Comparison of ENCODE assay signal across 10 cellular contexts in the genomic region with DNA sequence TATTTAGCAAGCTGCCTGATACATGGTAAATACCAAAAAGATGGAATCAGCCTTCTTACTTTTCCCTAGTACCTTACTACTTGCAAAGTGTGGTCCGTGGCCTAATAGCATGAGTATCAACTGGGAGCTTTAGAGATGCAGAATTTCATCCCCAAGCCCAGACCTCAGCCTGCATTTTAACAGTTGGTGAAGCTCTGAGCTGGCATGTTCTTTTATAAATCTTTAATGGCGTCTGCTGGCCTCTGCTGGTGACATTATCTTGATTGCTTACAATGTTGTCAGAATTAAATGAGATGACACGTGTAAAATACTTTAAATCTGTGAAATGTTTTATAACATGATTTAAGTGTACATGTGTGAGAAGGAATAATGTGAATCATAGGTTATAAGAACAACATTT.
DNase-seq lines count a peak whose midpoint lies in the region; ATAC-seq and TF ChIP-seq lines count a peak whose summit lies in the region.
"Had no signal": no experiment of that assay in that cellular context is flagged by ENCODE, and none has a peak within 500 bp of the region (broad histone marks: within the 10 kb centered on the region; RNA-seq: fewer than 3 reads in every experiment).

No MANE protein-coding gene starts in this region.

- no peaks in the 10 kb centered on the region for H3K27me3 Mint-ChIP-seq in naive thymus-derived CD4-positive, alpha-beta T cell

- H3K4me3 ChIP-seq in DND-41 (ENCODE audit: low read depth in 1 of 2, low read length in 2 of 2), result no peak overlapping the region
- H3K4me3 ChIP-seq in naive thymus-derived CD4-positive, alpha-beta T cell (ENCODE audit: low read length), result no peak overlapping the region

- H3K4me2 ChIP-seq in DND-41 (ENCODE audit: insufficient read depth, low read length), result no peak overlapping the region

- CTCF ChIA-PET in naive thymus-derived CD4-positive, alpha-beta T cell (lab: Charles Lee), result interaction anchor here (0.6 to 2.8 kb wide), 13 partner anchors 10 to 380 kb away, joined by 3 to 34 read pairs (median 4); no protein-coding TSS in a partner anchor

- H3K4me1 Mint-ChIP-seq in naive thymus-derived CD4-positive, alpha-beta T cell, result peaks cover 3 to 28% (median 9%) of the 10 kb centered on the region in 7 donors

- DNase-seq in DND-41 (no peak), NAMALWA (ENCODE audit: low spot score) (peak; percentile 30), dermis blood vessel endothelial cell (peak; percentile 35), NOMO-1 treated with DMSO at 0.1 percent for 48 hours (lab: John Stamatoyannopoulos, UW; ENCODE audit: unreplicated experiment) (no peak), NCI-H1417 treated with DMSO at 0.1 percent for 48 hours (lab: John Stamatoyannopoulos, UW) (no peak), NCI-H1105 treated with DMSO at 0.1 percent for 48 hours (lab: John Stamatoyannopoulos, UW) (no peak)
- peak in 7 of 9 donors; percentile 12 to 50 (median 31) for DNase-seq in naive thymus-derived CD4-positive, alpha-beta T cell
- DNase-seq: activated T-cell treated with anti-CD3 and anti-CD28 coated beads, Interleukin-2, amount 50 U/mL, for 4 hours; NCI-H1436 treated with DMSO at 0.1 percent for 48 hours had no signal

- H3K9ac ChIP-seq in DND-41 (ENCODE audit: low read depth, low read length), result no peak overlapping the region

- H3K36me3 Mint-ChIP-seq in naive thymus-derived CD4-positive, alpha-beta T cell, result peaks cover 6 to 21% (median 14%) of the 10 kb centered on the region in 5 donors

- H3K9me3 ChIP-seq in DND-41 (ENCODE audit: insufficient read depth, low read length, severe bottlenecking), result no peaks in the 10 kb centered on the region
- H3K9me3 ChIP-seq in naive thymus-derived CD4-positive, alpha-beta T cell (ENCODE audit: control insufficient read depth in 2 of 3, low read length in 3 of 3), result no peaks in the 10 kb centered on the region

- H3K36me3 ChIP-seq in DND-41 (ENCODE audit: insufficient read depth, low read length), result peaks cover 6% of the 10 kb centered on the region; the same call in 1 of the 2 replicates
- peaks cover 0 to 13% (median 0%) of the 10 kb centered on the region in 3 experiments for H3K36me3 ChIP-seq in naive thymus-derived CD4-positive, alpha-beta T cell (ENCODE audit: control insufficient read depth in 2 of 3, insufficient read depth in 3 of 3, low read length in 3 of 3)

- peak; percentile 23 for TF ChIP-seq CTCF in DND-41 (IDR thresholded peaks at IDR 0.05; ENCODE audit: borderline replicate concordance, extremely low read depth, low read length, poor library complexity, severe bottlenecking)

- POLR2A ChIA-PET in naive thymus-derived CD4-positive, alpha-beta T cell (lab: Charles Lee), result interaction anchor here (0.8 to 1.0 kb wide), 2 partner anchors 18 to 253 kb away, joined by 3 read pairs; no protein-coding TSS in a partner anchor

- no peaks in the 10 kb centered on the region for H3K4me1 ChIP-seq in DND-41 (ENCODE audit: insufficient read depth, low read length)
- no peaks in the 10 kb centered on the region for H3K4me1 ChIP-seq in naive thymus-derived CD4-positive, alpha-beta T cell (ENCODE audit: control insufficient read depth in 2 of 2, insufficient read depth in 2 of 2, low read length in 2 of 2)

- no peaks in the 10 kb centered on the region for H4K20me1 ChIP-seq in DND-41 (ENCODE audit: insufficient read depth, low read length)

- no peak overlapping the region for H3K27ac ChIP-seq in DND-41 (ENCODE audit: low read length)
- no peak overlapping the region for H3K27ac ChIP-seq in naive thymus-derived CD4-positive, alpha-beta T cell (ENCODE audit: low read depth, low read length)

- no peak overlapping the region for H3K27ac Mint-ChIP-seq in naive thymus-derived CD4-positive, alpha-beta T cell
- H3K27ac Mint-ChIP-seq: immature natural killer cell had no signal

- no peak for ATAC-seq in DND-41 (ENCODE audit: insufficient read depth, low read depth)
- no peak for ATAC-seq in naive thymus-derived CD4-positive, alpha-beta T cell
- ATAC-seq: activated T-cell treated with anti-CD3 and anti-CD28 coated beads, Interleukin-2, amount 50 U/mL, for 4 hours had no signal

- H2AFZ ChIP-seq in DND-41 (ENCODE audit: low read depth, low read length), result no peak overlapping the region

- intact Hi-C loops in naive thymus-derived CD4-positive, alpha-beta T cell (cut with micrococcal nuclease), result loop anchor here (1.0 to 5.0 kb wide), 6 partner anchors 72 to 551 kb away; a partner anchor contains a TSS

- no peaks in the 10 kb centered on the region for H3K27me3 ChIP-seq in DND-41 (ENCODE audit: insufficient read depth, low read length, poor library complexity)
- H3K27me3 ChIP-seq in naive thymus-derived CD4-positive, alpha-beta T cell (ENCODE audit: control insufficient read depth in 2 of 2, insufficient read depth in 2 of 2, low read length in 2 of 2), result no peaks in the 10 kb centered on the region

- H3K4me3 Mint-ChIP-seq in naive thymus-derived CD4-positive, alpha-beta T cell, result no peak overlapping the region
- H3K4me3 Mint-ChIP-seq: activated T-cell treated with anti-CD3 and anti-CD28 coated beads, Interleukin-2, amount 50 U/mL, for 4 hours; immature natural killer cell had no signal

- H3K9me3 Mint-ChIP-seq in naive thymus-derived CD4-positive, alpha-beta T cell, result no peaks in the 10 kb centered on the region
- H3K9me3 Mint-ChIP-seq: activated T-cell treated with anti-CD3 and anti-CD28 coated beads, Interleukin-2, amount 50 U/mL, for 4 hours; immature natural killer cell had no signal

- no peaks in the 10 kb centered on the region for H3K79me2 ChIP-seq in DND-41 (ENCODE audit: insufficient read depth, low read length)

Comparison
In these comparisons a context has a peak if more than half of its experiments do, and no peak if none do; other contexts are left out.
1. DNase-seq: peak in NAMALWA (single experiment), dermis blood vessel endothelial cell (single experiment) and naive thymus-derived CD4-positive, alpha-beta T cell (7 of 9); none in DND-41 (single experiment), NOMO-1 treated with DMSO at 0.1 percent for 48 hours (single experiment), NCI-H1417 treated with DMSO at 0.1 percent for 48 hours (single experiment) and NCI-H1105 treated with DMSO at 0.1 percent for 48 hours (single experiment).